Comparison of ENCODE assay signal across 1 cellular context in the genomic region with DNA sequence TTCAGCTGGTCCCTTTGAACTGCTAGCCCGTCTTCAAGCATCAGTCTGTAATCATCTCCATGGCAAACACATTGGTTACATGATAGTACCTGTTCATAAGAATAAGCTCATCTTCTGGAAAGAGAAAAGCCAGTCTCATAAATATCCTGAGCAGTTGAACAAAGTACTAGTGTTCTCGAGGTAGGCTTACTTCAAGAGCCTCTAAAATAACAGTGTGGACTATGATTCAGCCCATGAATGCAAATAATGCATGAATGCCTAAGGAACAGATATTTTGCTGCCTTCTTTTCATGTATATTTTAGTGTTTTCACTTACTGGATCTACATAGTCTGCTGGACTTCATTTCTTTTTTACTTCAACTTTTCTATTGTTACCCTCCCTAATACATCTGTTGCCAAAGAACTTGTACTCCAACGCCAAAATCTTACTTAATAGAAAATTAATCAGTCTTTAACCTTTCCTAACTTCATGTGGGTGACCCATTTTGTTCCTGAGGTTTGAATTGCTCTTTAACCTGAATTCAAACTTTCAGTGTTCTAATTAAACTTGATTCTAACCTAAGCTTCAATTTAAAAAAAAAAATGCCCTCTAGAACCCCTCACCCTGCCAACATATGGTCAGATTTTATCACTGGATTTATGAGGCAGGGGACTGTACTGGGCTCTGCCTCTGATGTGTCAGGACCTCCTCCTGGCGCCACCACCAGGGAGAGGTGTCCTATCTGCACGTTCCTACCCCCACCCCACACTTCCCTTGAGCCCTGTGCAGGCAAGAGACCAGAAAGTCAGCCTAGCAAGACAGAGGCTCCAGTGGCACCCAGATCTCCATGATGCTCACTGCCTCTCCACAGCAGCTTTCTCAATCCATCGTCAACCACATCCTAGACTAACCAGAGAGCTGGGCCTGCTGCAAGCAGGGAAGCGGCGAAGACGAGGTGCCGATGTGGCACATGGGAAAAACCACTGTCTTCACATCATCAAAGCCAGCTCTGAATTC.
TF ChIP-seq lines count a peak whose summit lies in the region.

No MANE protein-coding gene starts in this region.

TF ChIP-seq in HepG2, 621 proteins besides CTCF, POLR2A, EP300 and RAD21:
- TF ChIP-seq, protein P1, sequence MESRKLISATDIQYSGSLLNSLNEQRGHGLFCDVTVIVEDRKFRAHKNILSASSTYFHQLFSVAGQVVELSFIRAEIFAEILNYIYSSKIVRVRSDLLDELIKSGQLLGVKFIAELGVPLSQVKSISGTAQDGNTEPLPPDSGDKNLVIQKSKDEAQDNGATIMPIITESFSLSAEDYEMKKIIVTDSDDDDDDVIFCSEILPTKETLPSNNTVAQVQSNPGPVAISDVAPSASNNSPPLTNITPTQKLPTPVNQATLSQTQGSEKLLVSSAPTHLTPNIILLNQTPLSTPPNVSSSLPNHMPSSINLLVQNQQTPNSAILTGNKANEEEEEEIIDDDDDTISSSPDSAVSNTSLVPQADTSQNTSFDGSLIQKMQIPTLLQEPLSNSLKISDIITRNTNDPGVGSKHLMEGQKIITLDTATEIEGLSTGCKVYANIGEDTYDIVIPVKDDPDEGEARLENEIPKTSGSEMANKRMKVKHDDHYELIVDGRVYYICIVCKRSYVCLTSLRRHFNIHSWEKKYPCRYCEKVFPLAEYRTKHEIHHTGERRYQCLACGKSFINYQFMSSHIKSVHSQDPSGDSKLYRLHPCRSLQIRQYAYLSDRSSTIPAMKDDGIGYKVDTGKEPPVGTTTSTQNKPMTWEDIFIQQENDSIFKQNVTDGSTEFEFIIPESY (CRISPR knock-in tag; IDR thresholded peaks at IDR 0.05): peak; percentile 35; the same call in 1 of the 2 replicates
- TF ChIP-seq HCFC1 (IDR thresholded peaks at IDR 0.05; ENCODE audit: low read depth, low read length): no peak
- TF ChIP-seq, protein P2, sequence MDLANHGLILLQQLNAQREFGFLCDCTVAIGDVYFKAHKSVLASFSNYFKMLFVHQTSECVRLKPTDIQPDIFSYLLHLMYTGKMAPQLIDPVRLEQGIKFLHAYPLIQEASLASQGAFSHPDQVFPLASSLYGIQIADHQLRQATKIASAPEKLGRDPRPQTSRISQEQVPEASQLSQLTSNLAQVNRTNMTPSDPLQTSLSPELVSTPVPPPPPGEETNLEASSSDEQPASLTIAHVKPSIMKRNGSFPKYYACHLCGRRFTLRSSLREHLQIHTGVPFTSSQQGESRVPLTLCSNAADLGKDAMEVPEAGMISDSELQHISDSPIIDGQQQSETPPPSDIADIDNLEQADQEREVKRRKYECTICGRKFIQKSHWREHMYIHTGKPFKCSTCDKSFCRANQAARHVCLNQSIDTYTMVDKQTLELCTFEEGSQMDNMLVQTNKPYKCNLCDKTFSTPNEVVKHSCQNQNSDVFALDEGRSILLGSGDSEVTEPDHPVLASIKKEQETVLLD (CRISPR knock-in tag; IDR thresholded peaks at IDR 0.05; ENCODE audit: low read depth): no peak
